1 cellular context compared by ENCODE assay signal in the genomic region with DNA sequence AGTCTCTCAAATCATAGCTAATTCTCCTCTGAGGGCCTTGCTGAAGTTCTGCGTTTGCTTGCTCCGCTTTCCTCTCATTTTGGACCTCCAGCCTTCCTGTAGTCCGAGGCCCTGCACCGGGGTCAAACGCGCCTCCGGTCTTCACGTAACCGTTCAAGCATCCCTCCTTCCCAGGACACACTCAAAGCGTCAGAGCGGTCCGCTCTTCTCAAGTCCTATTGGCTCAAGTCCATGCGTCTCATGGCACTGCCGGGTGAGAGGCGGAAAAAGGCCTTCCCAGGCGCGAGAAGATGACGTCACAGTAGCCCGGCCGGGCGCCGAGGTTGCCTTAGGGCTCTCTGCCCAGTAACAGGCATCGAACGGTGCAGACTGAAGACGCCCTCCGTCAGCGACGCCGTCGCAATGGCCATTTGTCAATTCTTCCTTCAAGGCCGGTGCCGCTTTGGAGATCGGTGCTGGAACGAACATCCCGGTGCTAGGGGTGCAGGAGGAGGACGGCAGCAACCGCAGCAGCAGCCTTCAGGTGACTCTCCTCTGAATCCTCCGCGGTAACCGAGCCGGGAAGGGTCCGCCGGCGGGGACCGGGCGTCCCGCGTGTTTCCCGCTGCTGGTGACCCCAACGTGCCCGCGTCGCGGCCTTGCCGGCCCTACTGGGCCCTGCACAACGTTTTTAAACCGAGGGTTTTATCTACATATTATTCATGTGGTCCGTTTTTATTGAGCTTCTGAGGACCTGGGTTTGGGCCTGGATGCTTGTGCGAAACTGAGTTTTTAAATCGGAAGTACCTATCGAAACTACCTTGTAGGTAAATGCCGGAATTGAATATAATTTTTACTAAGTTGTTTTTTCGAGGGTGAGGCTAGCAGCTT.
TF ChIP-seq lines count a peak whose summit lies in the region.

A gene with protein sequence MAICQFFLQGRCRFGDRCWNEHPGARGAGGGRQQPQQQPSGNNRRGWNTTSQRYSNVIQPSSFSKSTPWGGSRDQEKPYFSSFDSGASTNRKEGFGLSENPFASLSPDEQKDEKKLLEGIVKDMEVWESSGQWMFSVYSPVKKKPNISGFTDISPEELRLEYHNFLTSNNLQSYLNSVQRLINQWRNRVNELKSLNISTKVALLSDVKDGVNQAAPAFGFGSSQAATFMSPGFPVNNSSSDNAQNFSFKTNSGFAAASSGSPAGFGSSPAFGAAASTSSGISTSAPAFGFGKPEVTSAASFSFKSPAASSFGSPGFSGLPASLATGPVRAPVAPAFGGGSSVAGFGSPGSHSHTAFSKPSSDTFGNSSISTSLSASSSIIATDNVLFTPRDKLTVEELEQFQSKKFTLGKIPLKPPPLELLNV (plus strand): TSS at position 365 of the 870 bp plus-strand sequence. CDS start 38 bp downstream, at position 403.

TF ChIP-seq in K562, 482 proteins besides CTCF, POLR2A, EP300 and RAD21 (continued from another document):
- 0 out of 2 replicates have a peak, but pooled peaks have one; percentile 18 for TF ChIP-seq MEF2A (IDR thresholded peaks at IDR 0.05; ENCODE audit: control insufficient read depth, low read depth, low read length)
- TF ChIP-seq, protein P1, sequence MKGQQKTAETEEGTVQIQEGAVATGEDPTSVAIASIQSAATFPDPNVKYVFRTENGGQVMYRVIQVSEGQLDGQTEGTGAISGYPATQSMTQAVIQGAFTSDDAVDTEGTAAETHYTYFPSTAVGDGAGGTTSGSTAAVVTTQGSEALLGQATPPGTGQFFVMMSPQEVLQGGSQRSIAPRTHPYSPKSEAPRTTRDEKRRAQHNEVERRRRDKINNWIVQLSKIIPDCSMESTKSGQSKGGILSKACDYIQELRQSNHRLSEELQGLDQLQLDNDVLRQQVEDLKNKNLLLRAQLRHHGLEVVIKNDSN (CRISPR knock-in tag; IDR thresholded peaks at IDR 0.05) = peak; percentile 64
- no peak for TF ChIP-seq ASH1L (IDR thresholded peaks at IDR 0.05; ENCODE audit: borderline replicate concordance, low read depth, partially characterized antibody)
- no peak for TF ChIP-seq MTF1 (CRISPR knock-in tag; IDR thresholded peaks at IDR 0.05; ENCODE audit: borderline replicate concordance)
- TF ChIP-seq NBN (IDR thresholded peaks at IDR 0.05; ENCODE audit: low read depth) = peak; percentile 99
- TF ChIP-seq ZNF79 (CRISPR knock-in tag; IDR thresholded peaks at IDR 0.05; ENCODE audit: low read depth) = no peak
- TF ChIP-seq L3MBTL2 (IDR thresholded peaks at IDR 0.05) = peak; percentile 87
- peak; percentile 76 for TF ChIP-seq POLR2AphosphoS5 (IDR thresholded peaks at IDR 0.05; ENCODE audit: control insufficient read depth, insufficient read depth, low read depth, low read length)
- TF ChIP-seq FOXK2 (conservative IDR thresholded peaks at IDR 0.05 in 1 of 2, IDR thresholded peaks at IDR 0.05 in 1 of 2; ENCODE audit: low read depth in 2 of 2) = peak; percentile 83 to 88
TF ChIP-seq in K562: peak in this region for 173.
